21 cellular contexts compared by ENCODE assay signal in the genomic region with DNA sequence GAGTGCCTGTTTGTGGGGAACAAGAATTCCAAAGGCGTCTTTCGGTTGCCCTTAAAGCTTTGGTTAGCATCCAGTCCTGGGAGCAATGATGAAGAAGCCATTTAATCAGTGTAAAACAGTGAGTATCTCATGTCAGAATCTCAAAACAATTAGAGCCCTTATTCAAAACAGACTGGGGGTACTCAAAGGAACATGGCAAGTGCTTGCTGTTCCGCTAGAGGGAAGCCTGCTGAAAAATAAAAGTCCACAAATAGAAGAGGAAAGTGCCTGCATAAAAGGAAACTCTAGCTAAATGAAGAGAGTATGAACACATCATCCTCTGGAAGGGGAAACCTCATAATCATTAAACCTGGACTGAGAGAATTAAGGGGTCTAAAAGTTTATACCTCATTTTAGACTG. TPM values are rescaled to one million over a fixed set of nuclear protein-coding genes. Genes with fewer than 3 reads are reported as not detected.
"Had no signal": no experiment of that assay in that cellular context is flagged by ENCODE, and none has a peak within 500 bp of the region (broad histone marks: within the 10 kb centered on the region; RNA-seq: fewer than 3 reads in every experiment).

No MANE protein-coding gene starts in this region.

- H3K4me2 ChIP-seq: hepatocyte had no signal

- H3K4me3 Mint-ChIP-seq: activated CD4-positive, alpha-beta T cell treated with anti-CD3 and anti-CD28 coated beads, Interleukin-2, amount 10 ng/mL, durations not matched to agents 24 days and 14 days; activated CD8-positive, alpha-beta T cell treated with anti-CD3 and anti-CD28 coated beads, Interleukin-2, amount 10 ng/mL, durations not matched to agents 7 days and 5 days; activated naive CD4-positive, alpha-beta T cell treated with anti-CD3 and anti-CD28 coated beads for 36 hours; activated T-cell treated with anti-CD3 and anti-CD28 coated beads, Interleukin-2, amount 50 U/mL, for 4 hours; brain; central memory CD8-positive, alpha-beta T cell; nephron progenitor cell had no signal

- H3K27ac Mint-ChIP-seq: activated CD4-positive, alpha-beta T cell treated with anti-CD3 and anti-CD28 coated beads, Interleukin-2, amount 10 ng/mL, durations not matched to agents 24 days and 14 days; activated CD8-positive, alpha-beta T cell treated with anti-CD3 and anti-CD28 coated beads, Interleukin-2, amount 10 ng/mL, durations not matched to agents 7 days and 5 days; activated naive CD4-positive, alpha-beta T cell treated with anti-CD3 and anti-CD28 coated beads for 36 hours; brain; nephron progenitor cell; progenitor cell of endocrine pancreas had no signal

- H3K4me1 Mint-ChIP-seq: activated CD4-positive, alpha-beta T cell treated with anti-CD3 and anti-CD28 coated beads, Interleukin-2, amount 10 ng/mL, durations not matched to agents 24 days and 14 days; central memory CD8-positive, alpha-beta T cell had no signal

- H2AFZ ChIP-seq: hepatocyte had no signal

- ATAC-seq: activated CD8-positive, alpha-beta T cell treated with anti-CD3 and anti-CD28 coated beads, Interleukin-2, amount 10 ng/mL, durations not matched to agents 7 days and 5 days; activated T-cell treated with anti-CD3 and anti-CD28 coated beads, Interleukin-2, amount 50 U/mL, for 4 hours had no signal

- DNase-seq: activated CD4-positive, alpha-beta T cell treated with anti-CD3 and anti-CD28 coated beads, Interleukin-2, amount 10 ng/mL, durations not matched to agents 24 days and 14 days; activated CD8-positive, alpha-beta T cell treated with anti-CD3 and anti-CD28 coated beads, Interleukin-2, amount 10 ng/mL, durations not matched to agents 7 days and 5 days; activated naive CD4-positive, alpha-beta T cell treated with anti-CD3 and anti-CD28 coated beads for 36 hours; activated T-cell treated with anti-CD3 and anti-CD28 coated beads, Interleukin-2, amount 50 U/mL, for 4 hours; islet precursor cell; lower lobe of right lung; nephron progenitor cell; occipital lobe; stimulated activated CD4-positive, alpha-beta T cell treated with anti-CD3 and anti-CD28 coated beads, Interleukin-12 subunit alpha, Interleukin-12 subunit beta, amount 100 ng/mL, for 4 hours; stimulated activated CD4-positive, alpha-beta T cell treated with anti-CD3 and anti-CD28 coated beads, Interleukin-1b, Interleukin-23, amount 100 ng/mL, for 48 hours; stimulated activated CD8-positive, alpha-beta memory T cell treated with anti-CD3 and anti-CD28 coated beads, Interleukin-4, amount 100 ng/mL, for 48 hours; stimulated activated naive CD4-positive, alpha-beta T cell; T-helper 1 cell; T1000; tibial artery had no signal

- H3K4me3 ChIP-seq: coronary artery, hepatocyte, lower lobe of right lung, right atrium auricular region, tibial artery had no signal

- H3K27ac ChIP-seq: coronary artery, hepatocyte, lower lobe of right lung, right atrium auricular region, tibial artery had no signal

- H3K9me3 Mint-ChIP-seq: nephron progenitor cell had no signal

- H3K36me3 ChIP-seq: lower lobe of right lung, right atrium auricular region, tibial artery had no signal

- H3K27me3 ChIP-seq: hepatocyte, right atrium auricular region, tibial artery had no signal

- H3K27me3 Mint-ChIP-seq: activated CD4-positive, alpha-beta T cell treated with anti-CD3 and anti-CD28 coated beads, Interleukin-2, amount 10 ng/mL, durations not matched to agents 24 days and 14 days; brain; central memory CD8-positive, alpha-beta T cell; progenitor cell of endocrine pancreas had no signal

- H3K9me3 ChIP-seq: lower lobe of right lung, right atrium auricular region, tibial artery had no signal

RNA-seq across cellular contexts. Expression of gene FBXL7, which starts 26.4 kb away (rescaled TPM):
- total RNA-seq: activated CD4-positive, alpha-beta T cell treated with anti-CD3 and anti-CD28 coated beads, Interleukin-2, amount 10 ng/mL, durations not matched to agents 24 days and 14 days; activated CD8-positive, alpha-beta T cell treated with anti-CD3 and anti-CD28 coated beads, Interleukin-2, amount 10 ng/mL, durations not matched to agents 7 days and 5 days; activated naive CD4-positive, alpha-beta T cell treated with anti-CD3 and anti-CD28 coated beads for 36 hours; activated T-cell treated with anti-CD3 and anti-CD28 coated beads, Interleukin-2, amount 50 U/mL, for 4 hours had no signal
